Comparison of ENCODE assay signal across 27 cellular contexts in the genomic region with DNA sequence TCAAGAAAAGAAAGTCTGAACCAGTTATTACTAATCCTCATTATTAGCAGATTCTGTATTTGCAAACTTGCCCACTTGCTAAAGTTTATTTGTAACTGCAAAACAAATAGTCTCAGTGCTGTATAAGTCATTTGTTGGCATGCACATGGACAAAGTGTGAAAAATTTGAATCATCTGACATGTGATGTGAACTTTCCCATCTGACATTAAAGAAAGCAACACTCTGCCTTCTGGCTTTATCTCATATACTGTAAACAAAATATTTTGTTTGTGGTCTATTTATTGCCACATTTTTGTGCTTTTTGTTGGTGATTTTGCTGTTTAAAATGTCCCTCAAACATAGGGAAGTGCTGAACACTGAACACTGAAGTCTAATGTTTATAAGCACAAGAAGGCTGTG.
"Had no signal": no experiment of that assay in that cellular context is flagged by ENCODE, and none has a peak within 500 bp of the region (broad histone marks: within the 10 kb centered on the region; RNA-seq: fewer than 3 reads in every experiment).

No MANE protein-coding gene starts in this region.

- DNase-seq: activated B cell treated with CpG ODN at 0.5 μM for 24 hours; activated CD4-positive, alpha-beta memory T cell treated with anti-CD3 and anti-CD28 coated beads, Interleukin-2, amount 10 ng/mL, durations not matched to agents 7 days and 5 days; activated CD4-positive, alpha-beta T cell treated with anti-CD3 and anti-CD28 coated beads for 4 hours; activated CD4-positive, alpha-beta T cell treated with anti-CD3 and anti-CD28 coated beads, Interleukin-2, amount 10 ng/mL, durations not matched to agents 24 days and 14 days; activated CD4-positive, alpha-beta T cell treated with anti-CD3 and anti-CD28 coated beads, Interleukin-2, amount 50 U/mL, for 1 hour; activated CD4-positive, alpha-beta T cell treated with anti-CD3 and anti-CD28 coated beads, Interleukin-2, amount 50 U/mL, for 4 hours; activated CD4-positive, CD25-positive, alpha-beta regulatory T cell treated with anti-CD3 and anti-CD28 coated beads, Interleukin-2, amount 50 U/mL, for 72 hours; activated CD8-positive, alpha-beta memory T cell treated with anti-CD3 and anti-CD28 coated beads, Interleukin-2, amount 10 ng/mL, durations not matched to agents 7 days and 5 days; activated CD8-positive, alpha-beta memory T cell treated with anti-CD3 and anti-CD28 coated beads, Interleukin-2, amount 50 U/mL, for 48 hours; activated effector memory CD4-positive, alpha-beta T cell treated with Interleukin-2 at 50 U/mL for 16 hours; activated gamma-delta T cell; activated naive CD4-positive, alpha-beta T cell treated with anti-CD3 and anti-CD28 coated beads, Interleukin-2, amount 10 ng/mL, durations not matched to agents 7 days and 5 days; activated naive CD4-positive, alpha-beta T cell treated with Interleukin-2 at 50 U/mL for 16 hours; activated naive CD8-positive, alpha-beta T cell treated with anti-CD3 and anti-CD28 coated beads, Interleukin-2, amount 10 ng/mL, durations not matched to agents 7 days and 5 days; activated naive CD8-positive, alpha-beta T cell treated with anti-CD3 and anti-CD28 coated beads, Interleukin-2, amount 50 U/mL, for 24 hours; activated T-cell treated with anti-CD3 and anti-CD28 coated beads, Interleukin-2, amount 50 U/mL, for 24 hours; activated T-cell treated with anti-CD3 and anti-CD28 coated beads, Interleukin-2, amount 50 U/mL, for 48 hours; amygdala; anterior cingulate cortex; caudate nucleus; cerebellar nuclear complex; T-helper 1 cell; T-helper 2 cell; T-helper 9 cell had no signal

- H3K9me3 ChIP-seq: ascending aorta had no signal

- H3K4me3 ChIP-seq: ascending aorta, cardiac muscle cell had no signal

- H3K4me1 ChIP-seq: ascending aorta had no signal

- H3K27ac ChIP-seq: ascending aorta, cardiac muscle cell, VCaP had no signal

- H3K27me3 ChIP-seq: ascending aorta, cardiac muscle cell had no signal

- H3K36me3 ChIP-seq: ascending aorta, cardiac muscle cell had no signal
